Comparison of ENCODE assay signal across 13 cellular contexts in the genomic region with DNA sequence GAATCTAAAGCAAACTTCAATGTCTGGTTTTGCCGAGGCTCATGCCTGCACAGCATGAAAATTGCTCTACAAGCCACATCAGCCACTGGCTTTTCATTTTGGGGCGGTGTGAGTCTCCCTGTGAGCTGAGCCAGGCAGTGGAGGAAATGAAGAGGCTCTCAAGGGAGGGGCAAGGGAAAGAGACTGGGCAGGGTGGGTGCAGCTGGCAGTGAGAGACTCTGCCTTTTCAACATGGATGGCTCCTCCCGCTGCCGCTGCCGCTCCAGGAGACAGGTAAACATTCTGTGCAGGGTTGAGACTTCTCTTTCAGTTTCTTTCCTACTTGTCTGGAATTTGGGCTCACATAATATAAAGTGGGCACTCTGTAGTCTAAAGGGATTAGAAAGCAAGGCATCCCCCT. TPM values are rescaled to one million over a fixed set of nuclear protein-coding genes. Genes with fewer than 3 reads are reported as not detected.
DNase-seq lines count a peak whose midpoint lies in the region; ATAC-seq, FAIRE-seq and TF ChIP-seq lines count a peak whose summit lies in the region.
"Had no signal": no experiment of that assay in that cellular context is flagged by ENCODE, and none has a peak within 500 bp of the region (broad histone marks: within the 10 kb centered on the region; RNA-seq: fewer than 3 reads in every experiment).

No MANE protein-coding gene starts in this region.

- TF ChIP-seq POLR2A in GM19193 (IDR thresholded peaks at IDR 0.05; ENCODE audit: extremely low read depth, insufficient read depth, insufficient read length) = peak; percentile 58

- H4K20me1 ChIP-seq in BLaER1 treated with 17β-estradiol and CSF1 and Interleukin-3, amounts not matched to agents 10 nM and 100 nM = no peaks in the 10 kb centered on the region
- H4K20me1 ChIP-seq in keratinocyte (ENCODE audit: control insufficient read depth, extremely low read depth, insufficient read depth, low read length) = no peaks in the 10 kb centered on the region

- peak; percentile 50 for DNase-seq in NCI-H510A (lab: John Stamatoyannopoulos, UW)
- DNase-seq in keratinocyte (ENCODE audit: low read depth, low spot score) = no peak
- DNase-seq in OCI-M1 (lab: John Stamatoyannopoulos, UW) = no peak
- no peak for DNase-seq in activated CD8-positive, alpha-beta memory T cell treated with anti-CD3 and anti-CD28 coated beads, Interleukin-2, amount 50 U/mL, for 4 hours
- DNase-seq: activated CD8-positive, alpha-beta memory T cell treated with anti-CD3 and anti-CD28 coated beads for 24 hours; CD4-positive, CD25-positive, alpha-beta regulatory T cell; GM23248; pancreas; SIG-M5 had no signal

- H2AFZ ChIP-seq in keratinocyte (ENCODE audit: control insufficient read depth, low read length) = peak overlapping the region; percentile 25
- H2AFZ ChIP-seq: GM23248 had no signal

- no peaks in the 10 kb centered on the region for H3K9me1 ChIP-seq in keratinocyte (ENCODE audit: control insufficient read depth, extremely low read depth, insufficient read depth, low read length)

- H3K79me2 ChIP-seq in keratinocyte (ENCODE audit: control insufficient read depth, insufficient read depth, low read length) = no peaks in the 10 kb centered on the region

- peaks cover 68 to 100% (median 83%) of the 10 kb centered on the region in 10 experiments for H3K4me1 ChIP-seq in BLaER1 treated with 17β-estradiol and CSF1 and Interleukin-3, amounts not matched to agents 10 nM and 100 nM
- H3K4me1 ChIP-seq in keratinocyte (ENCODE audit: control insufficient read depth, extremely low read depth, insufficient read depth, low read length) = peaks cover 14% of the 10 kb centered on the region
- H3K4me1 ChIP-seq: pancreas had no signal

- peak overlapping the region in 4 of 11 experiments; percentile 8 to 16 (median 12); a peak in 4 of 22 replicates for H3K27ac ChIP-seq in BLaER1 treated with 17β-estradiol and CSF1 and Interleukin-3, amounts not matched to agents 10 nM and 100 nM
- H3K27ac ChIP-seq in keratinocyte (ENCODE audit: control insufficient read depth, insufficient read depth, low read length) = no peak overlapping the region
- H3K27ac ChIP-seq: GM23248, pancreas had no signal

- no peak for ATAC-seq in GM19395 (IDR thresholded peaks at IDR 0.05; ENCODE audit: unreplicated experiment)
- no peak for ATAC-seq in GM21447 (IDR thresholded peaks at IDR 0.05; ENCODE audit: unreplicated experiment)

- peak overlapping the region in 10 of 11 experiments; percentile 6 to 64 (median 45); a peak in 19 of 22 replicates for H3K9ac ChIP-seq in BLaER1 treated with 17β-estradiol and CSF1 and Interleukin-3, amounts not matched to agents 10 nM and 100 nM
- H3K9ac ChIP-seq in keratinocyte (ENCODE audit: control insufficient read depth, extremely low read depth, insufficient read depth, low read length) = no peak overlapping the region
- H3K9ac ChIP-seq: GM23248 had no signal

- FAIRE-seq in keratinocyte (lab: Jason Lieb, UNC) = no peak
- FAIRE-seq: pancreas had no signal

- peak overlapping the region; percentile 61 to 87 (median 78) for H3K4me2 ChIP-seq in BLaER1 treated with 17β-estradiol and CSF1 and Interleukin-3, amounts not matched to agents 10 nM and 100 nM
- H3K4me2 ChIP-seq in keratinocyte (ENCODE audit: control insufficient read depth, extremely low read depth, insufficient read depth, low read depth, low read length) = peak overlapping the region; percentile 42

- H3K36me3 ChIP-seq in BLaER1 treated with 17β-estradiol and CSF1 and Interleukin-3, amounts not matched to agents 10 nM and 100 nM = no peaks in the 10 kb centered on the region
- H3K36me3 ChIP-seq in keratinocyte (ENCODE audit: control insufficient read depth in 2 of 2, extremely low read depth in 1 of 2, insufficient read depth in 2 of 2, low read length in 2 of 2) = no peaks in the 10 kb centered on the region
- H3K36me3 ChIP-seq: pancreas had no signal

- 0 out of 22 replicates have a peak, but pooled peaks cover 0 to 4% (median 0%) of the 10 kb centered on the region in 11 experiments for H3K9me3 ChIP-seq in BLaER1 treated with 17β-estradiol and CSF1 and Interleukin-3, amounts not matched to agents 10 nM and 100 nM (replicated peaks in 1 of 11)
- no peaks in the 10 kb centered on the region for H3K9me3 ChIP-seq in keratinocyte (ENCODE audit: control insufficient read depth, low read depth, low read length)
- H3K9me3 ChIP-seq: pancreas had no signal

- dilution Hi-C loops in keratinocyte (cut with MboI; ENCODE audit: extremely low pct_ligation_motif_present, low sequenced_read_pairs) = no loop called here

- H3K27me3 ChIP-seq in BLaER1 treated with 17β-estradiol and CSF1 and Interleukin-3, amounts not matched to agents 10 nM and 100 nM = no peaks in the 10 kb centered on the region
- no peaks in the 10 kb centered on the region for H3K27me3 ChIP-seq in keratinocyte (ENCODE audit: control insufficient read depth, extremely low read depth, insufficient read depth, low read length)
- H3K27me3 ChIP-seq: pancreas had no signal

- no peak for TF ChIP-seq CTCF in keratinocyte (optimal IDR thresholded peaks at IDR 0.05 in 1 of 3, IDR thresholded peaks at IDR 0.05 in 1 of 3, conservative IDR thresholded peaks at IDR 0.05 in 1 of 3; ENCODE audit: extremely low read depth in 1 of 3, insufficient read depth in 2 of 3, low read length in 3 of 3)

- peak overlapping the region; percentile 18 to 66 (median 47); a peak in 17 of 20 replicates for H3K4me3 ChIP-seq in BLaER1 treated with 17β-estradiol and CSF1 and Interleukin-3, amounts not matched to agents 10 nM and 100 nM
- H3K4me3 ChIP-seq in keratinocyte (ENCODE audit: control insufficient read depth in 2 of 3, extremely low read depth in 1 of 3, insufficient read depth in 2 of 3, low read depth in 1 of 3, low read length in 3 of 3) = peak overlapping the region in 1 of 3 experiments; percentile 1
- H3K4me3 ChIP-seq: GM23248, pancreas had no signal

RNA-seq across cellular contexts. Expression of gene CTSE, which starts 11.3 kb away (rescaled TPM):
- polyA plus RNA-seq in keratinocyte = 0.26 to 0.68 TPM (median 0.33 TPM) in 3 replicates
- polyA plus RNA-seq in keratinocyte (2011; ENCODE audit: low read depth) = not detected
- polyA plus RNA-seq in keratinocyte (2011; cell fraction: cytosol; rRNA removed) = 0.30 and 0.42 TPM in 2 replicates
- polyA plus RNA-seq in keratinocyte (2011; cell fraction: nucleus; rRNA removed) = 0.16 and 0.19 TPM in 2 replicates
- polyA plus RNA-seq in keratinocyte (2012; ENCODE audit: low replicate concordance) = 0.62 TPM in 1 of 2 replicates, not detected in the other
- polyA minus RNA-seq in keratinocyte = 0.16 to 0.53 TPM (median 0.43 TPM) in 3 replicates
- polyA minus RNA-seq in keratinocyte (2011; cell fraction: cytosol; rRNA and poly(A)+ RNA removed) = not detected
- polyA minus RNA-seq in keratinocyte (2011; cell fraction: nucleus; rRNA and poly(A)+ RNA removed) = not detected in 2 replicates
- polyA plus RNA-seq: CD4-positive, CD25-positive, alpha-beta regulatory T cell; GM23248 had no signal

RNA-seq across cellular contexts. Expression of gene RHEX, which starts 17.9 kb away (rescaled TPM):
- polyA plus RNA-seq in keratinocyte = not detected in 3 replicates
- not detected for polyA plus RNA-seq in keratinocyte (2011; ENCODE audit: low read depth)
- not detected in 2 replicates for polyA plus RNA-seq in keratinocyte (2011; cell fraction: cytosol; rRNA removed)
- polyA plus RNA-seq in keratinocyte (2011; cell fraction: nucleus; rRNA removed) = not detected in 2 replicates
- not detected in 2 replicates for polyA plus RNA-seq in keratinocyte (2012; ENCODE audit: low replicate concordance)
- not detected in 3 replicates for polyA minus RNA-seq in keratinocyte
- not detected for polyA minus RNA-seq in keratinocyte (2011; cell fraction: cytosol; rRNA and poly(A)+ RNA removed)
- not detected in 2 replicates for polyA minus RNA-seq in keratinocyte (2011; cell fraction: nucleus; rRNA and poly(A)+ RNA removed)
- polyA plus RNA-seq: CD4-positive, CD25-positive, alpha-beta regulatory T cell; GM23248 had no signal

RNA-seq across cellular contexts. Expression of gene RAB7B, which starts 31.8 kb away (rescaled TPM):
- polyA plus RNA-seq in keratinocyte = 39.2 to 88.7 TPM (median 47.8 TPM) in 3 replicates
- polyA plus RNA-seq in keratinocyte (2011; ENCODE audit: low read depth) = 11.2 TPM
- polyA plus RNA-seq in keratinocyte (2011; cell fraction: cytosol; rRNA removed) = 34.2 and 34.5 TPM in 2 replicates
- polyA plus RNA-seq in keratinocyte (2011; cell fraction: nucleus; rRNA removed) = 46.2 and 59.1 TPM in 2 replicates
- 31.2 and 36.0 TPM in 2 replicates for polyA plus RNA-seq in keratinocyte (2012; ENCODE audit: low replicate concordance)
- polyA minus RNA-seq in keratinocyte = 26.4 to 53.7 TPM (median 39.2 TPM) in 3 replicates
- polyA minus RNA-seq in keratinocyte (2011; cell fraction: cytosol; rRNA and poly(A)+ RNA removed) = 31.3 TPM
- polyA minus RNA-seq in keratinocyte (2011; cell fraction: nucleus; rRNA and poly(A)+ RNA removed) = 27.0 and 31.3 TPM in 2 replicates
- polyA plus RNA-seq: CD4-positive, CD25-positive, alpha-beta regulatory T cell had no signal
